Comparison of ENCODE assay signal across 1 cellular context in the genomic region with DNA sequence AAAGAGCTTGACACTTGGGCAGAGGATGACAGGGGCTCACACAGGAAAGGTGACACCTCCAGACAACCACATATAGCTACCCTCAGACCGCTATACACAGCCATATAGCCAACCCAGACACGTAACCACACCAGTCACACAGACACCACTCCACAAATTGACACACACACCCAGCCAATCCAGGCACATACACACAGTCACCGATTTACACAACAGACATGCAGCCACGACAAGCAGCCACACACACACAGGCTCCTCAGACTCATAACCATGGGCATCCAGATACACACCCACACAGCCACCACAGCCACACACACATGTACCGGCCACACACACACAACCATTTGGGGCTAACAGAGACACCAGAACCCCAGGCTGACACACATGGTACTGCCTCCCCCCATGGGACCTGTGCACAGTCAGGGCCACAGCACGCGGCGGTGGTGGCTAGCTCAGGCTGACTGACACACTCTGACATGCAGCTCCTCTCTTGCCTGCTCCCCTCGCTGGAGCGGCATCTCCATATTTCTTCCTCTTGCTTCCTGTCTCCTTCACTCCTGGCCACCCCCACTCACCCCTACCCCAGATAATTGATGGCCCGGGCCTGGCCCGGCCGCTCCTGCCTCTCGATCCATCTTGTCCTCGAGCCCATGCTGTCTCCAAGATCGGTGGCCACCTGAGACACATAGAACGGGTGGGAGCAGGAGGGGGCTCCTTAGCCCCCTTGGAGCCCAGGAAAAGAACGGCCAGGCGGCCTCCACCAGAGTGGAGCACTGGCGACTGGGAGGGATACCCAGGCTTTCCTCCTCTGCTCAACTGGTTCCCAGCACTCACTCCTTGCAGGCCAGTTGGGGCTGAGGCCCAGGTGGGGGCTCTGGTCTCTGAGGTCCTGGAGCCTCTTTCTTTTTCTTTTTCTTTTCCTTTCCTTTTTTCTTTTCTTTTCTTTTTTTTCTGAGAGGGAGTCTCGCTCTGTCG.
TF ChIP-seq lines count a peak whose summit lies in the region.

No MANE protein-coding gene starts in this region.

TF ChIP-seq in IMR-90, 13 proteins besides CTCF, POLR2A, EP300 and RAD21:
- TF ChIP-seq CEBPB (IDR thresholded peaks at IDR 0.05; ENCODE audit: low read depth, low read length), result no peak
- no peak for TF ChIP-seq NFE2L2 (IDR thresholded peaks at IDR 0.05; ENCODE audit: low read depth, low read length)
- no peak for TF ChIP-seq MAZ (IDR thresholded peaks at IDR 0.05; ENCODE audit: borderline replicate concordance, low read depth, low read length)
- TF ChIP-seq RCOR1 (IDR thresholded peaks at IDR 0.05; ENCODE audit: insufficient replicate concordance, low read length), result no peak
- no peak for TF ChIP-seq MXI1 (IDR thresholded peaks at IDR 0.05; ENCODE audit: borderline replicate concordance, low read depth, low read length)
- TF ChIP-seq BHLHE40 (IDR thresholded peaks at IDR 0.05; ENCODE audit: low read depth, low read length), result no peak
- no peak for TF ChIP-seq FOS (IDR thresholded peaks at IDR 0.05; ENCODE audit: low read depth, low read length)
- TF ChIP-seq, protein P1, sequence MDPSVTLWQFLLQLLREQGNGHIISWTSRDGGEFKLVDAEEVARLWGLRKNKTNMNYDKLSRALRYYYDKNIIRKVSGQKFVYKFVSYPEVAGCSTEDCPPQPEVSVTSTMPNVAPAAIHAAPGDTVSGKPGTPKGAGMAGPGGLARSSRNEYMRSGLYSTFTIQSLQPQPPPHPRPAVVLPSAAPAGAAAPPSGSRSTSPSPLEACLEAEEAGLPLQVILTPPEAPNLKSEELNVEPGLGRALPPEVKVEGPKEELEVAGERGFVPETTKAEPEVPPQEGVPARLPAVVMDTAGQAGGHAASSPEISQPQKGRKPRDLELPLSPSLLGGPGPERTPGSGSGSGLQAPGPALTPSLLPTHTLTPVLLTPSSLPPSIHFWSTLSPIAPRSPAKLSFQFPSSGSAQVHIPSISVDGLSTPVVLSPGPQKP (IDR thresholded peaks at IDR 0.05; ENCODE audit: borderline replicate concordance, low read depth, low read length), result no peak
- TF ChIP-seq CHD1 (IDR thresholded peaks at IDR 0.05; ENCODE audit: low read depth, low read length), result no peak
- TF ChIP-seq MAFK (IDR thresholded peaks at IDR 0.05; ENCODE audit: low read depth, low read length), result no peak
TF ChIP-seq in IMR-90: peak in this region for 0.
